In genomic region chr2:37796481-37796880, GRCh38 we compare ENCODE assay signal across 1 cellular context.
TF ChIP-seq lines count a peak whose summit lies in the region.

No MANE protein-coding gene starts in this region.

TF ChIP-seq in GM23338, 12 proteins besides CTCF, POLR2A, EP300 and RAD21 (continued from another document):
- TF ChIP-seq REST (IDR thresholded peaks at IDR 0.05; ENCODE audit: unreplicated experiment), result no peak
- TF ChIP-seq POLR2AphosphoS5 (IDR thresholded peaks at IDR 0.05; ENCODE audit: low read depth), result no peak
- no peak for TF ChIP-seq CREB1 (CRISPR knock-in tag; IDR thresholded peaks at IDR 0.05; ENCODE audit: low read depth)
- TF ChIP-seq ETS1 (IDR thresholded peaks at IDR 0.05), result no peak
- no peak for TF ChIP-seq ZNF331 (CRISPR knock-in tag; IDR thresholded peaks at IDR 0.05; ENCODE audit: low read depth)
